In genomic region chr19:5148794-5149190, GRCh38 we compare ENCODE assay signal across 21 cellular contexts.
DNase-seq lines count a peak whose midpoint lies in the region; ATAC-seq and TF ChIP-seq lines count a peak whose summit lies in the region.
"Had no signal": no experiment of that assay in that cellular context is flagged by ENCODE, and none has a peak within 500 bp of the region (broad histone marks: within the 10 kb centered on the region; RNA-seq: fewer than 3 reads in every experiment).

No MANE protein-coding gene starts in this region.

- no peak for TF ChIP-seq RAD21 in IMR-90 (IDR thresholded peaks at IDR 0.05; ENCODE audit: low read length)

- no peak for TF ChIP-seq POLR2A in IMR-90 (IDR thresholded peaks at IDR 0.05; ENCODE audit: low read depth, low read length)

- peaks cover 9% of the 10 kb centered on the region for H3K36me3 ChIP-seq in A673 (ENCODE audit: insufficient read depth, low read length, poor library complexity, severe bottlenecking)
- peaks cover 47% of the 10 kb centered on the region for H3K36me3 ChIP-seq in IMR-90 (ENCODE audit: control insufficient read depth, insufficient read depth, low read length)
- H3K36me3 ChIP-seq in trophoblast cell (ENCODE audit: control insufficient read depth in 1 of 2, insufficient read depth in 2 of 2, low read length in 2 of 2), result peaks cover 66 to 73% of the 10 kb centered on the region in 2 experiments
- H3K36me3 ChIP-seq: MG63 had no signal

- no peak overlapping the region for H3K4me3 ChIP-seq in A673 (ENCODE audit: low read depth, low read length, poor library complexity, severe bottlenecking)
- no peak overlapping the region for H3K4me3 ChIP-seq in IMR-90 (ENCODE audit: insufficient read depth, low read depth, low read length)
- no peak overlapping the region for H3K4me3 ChIP-seq in trophoblast cell (ENCODE audit: low read depth, low read length)
- H3K4me3 ChIP-seq: body of pancreas, lower lobe of right lung, MG63, SJSA1 had no signal

- TF ChIP-seq CTCF in A673 (conservative IDR thresholded peaks at IDR 0.05; ENCODE audit: low read depth, low read length), result no peak
- TF ChIP-seq CTCF in IMR-90 (conservative IDR thresholded peaks at IDR 0.05; ENCODE audit: low read depth, low read length), result no peak

- H3K27me3 ChIP-seq in A673 (replicated peaks; ENCODE audit: insufficient read depth, low read depth, low read length, poor library complexity) (no peaks in the 10 kb centered on the region), IMR-90 (ENCODE audit: control insufficient read depth, insufficient read depth, low read length) (no peaks in the 10 kb centered on the region), trophoblast cell (ENCODE audit: insufficient read depth, low read length) (no peaks in the 10 kb centered on the region)
- H3K27me3 ChIP-seq: body of pancreas, MG63, SJSA1 had no signal

- H2BK120ac ChIP-seq in IMR-90 (ENCODE audit: low read depth, low read length) (no peak overlapping the region), trophoblast cell (ENCODE audit: insufficient read depth, low read length, poor library complexity) (no peak overlapping the region)

- H3K79me2 ChIP-seq in trophoblast cell (ENCODE audit: control insufficient read depth, insufficient read depth, low read length, poor library complexity), result no peaks in the 10 kb centered on the region

- H3K79me1 ChIP-seq in IMR-90 (ENCODE audit: low read depth in 1 of 2, low read length in 2 of 2), result no peaks in the 10 kb centered on the region
- H3K79me1 ChIP-seq in trophoblast cell (ENCODE audit: low read length), result no peaks in the 10 kb centered on the region

- no peak overlapping the region for H4K5ac ChIP-seq in IMR-90 (ENCODE audit: low read depth, low read length)

- no peak overlapping the region for H3K9ac ChIP-seq in IMR-90 (ENCODE audit: low read depth, low read length)
- no peak overlapping the region for H3K9ac ChIP-seq in trophoblast cell (ENCODE audit: low read length)

- H3K56ac ChIP-seq in IMR-90 (ENCODE audit: extremely low read depth, insufficient read depth, low read length), result no peak overlapping the region

- H3K4me2 ChIP-seq in IMR-90 (ENCODE audit: low read depth, low read length), result no peak overlapping the region
- H3K4me2 ChIP-seq in trophoblast cell (ENCODE audit: low read length), result no peak overlapping the region

- CTCF ChIA-PET in A673 (lab: Charles Lee) (no interaction called here), IMR-90 (lab: Yijun Ruan, JAX) (no interaction called here)

- H3K18ac ChIP-seq in IMR-90 (ENCODE audit: low read depth, low read length) (no peak overlapping the region), trophoblast cell (ENCODE audit: low read length) (no peak overlapping the region)

- in situ Hi-C loops in IMR-90 (cut with MboI; ENCODE audit: low sequenced_read_pairs), result no loop called here

- 93% methylated on average over 5 of the region's 15 CpGs; no CpG with 5 or more reads in 1 of the 2 experiments for WGBS in IMR-90 (ENCODE audit: extremely low coverage in 2 of 2, insufficient read length in 1 of 2), 2 experiments
- no CpG with 5 or more reads among the region's 15 CpGs for WGBS in trophoblast cell (ENCODE audit: extremely low coverage, insufficient coverage, insufficient read length)

- POLR2A ChIA-PET in A673 (lab: Charles Lee; ENCODE audit: low non-redundant PET) (no interaction called here), IMR-90 (lab: Charles Lee; ENCODE audit: unreplicated experiment) (no interaction called here)

- no TSS peak for BruUV-seq in A673 (replicated peaks; lab: Mats Ljungman, UMichigan)
- BruUV-seq in IMR-90 (replicated peaks; lab: Mats Ljungman, UMichigan), result no TSS peak

- H3K9me3 ChIP-seq in A673 (ENCODE audit: low read depth, low read length, poor library complexity, severe bottlenecking) (no peaks in the 10 kb centered on the region), IMR-90 (ENCODE audit: control insufficient read depth, insufficient read depth, low read length) (no peaks in the 10 kb centered on the region), trophoblast cell (ENCODE audit: insufficient read depth, low read depth, low read length) (no peaks in the 10 kb centered on the region)
- H3K9me3 ChIP-seq: body of pancreas, lower lobe of right lung, MG63, SJSA1 had no signal

- H2BK12ac ChIP-seq in trophoblast cell (ENCODE audit: low read length), result no peak overlapping the region

- no peak overlapping the region for H4K8ac ChIP-seq in IMR-90 (ENCODE audit: low read depth in 2 of 2, low read length in 2 of 2)
- H4K8ac ChIP-seq in trophoblast cell (ENCODE audit: low read depth, low read length), result no peak overlapping the region

- no peak overlapping the region for H3K4ac ChIP-seq in IMR-90 (ENCODE audit: low read depth, low read length)
- no peak overlapping the region for H3K4ac ChIP-seq in trophoblast cell (ENCODE audit: low read depth, low read length)

- H2BK15ac ChIP-seq in IMR-90 (ENCODE audit: low read depth, low read length), result no peak overlapping the region

- H4K20me1 ChIP-seq in IMR-90 (ENCODE audit: insufficient read depth, low read length), result no peaks in the 10 kb centered on the region

- H2BK5ac ChIP-seq in IMR-90 (ENCODE audit: low read depth, low read length, poor library complexity, severe bottlenecking) (no peak overlapping the region), trophoblast cell (ENCODE audit: low read depth, low read length, poor library complexity) (no peak overlapping the region)

- H3K23ac ChIP-seq in IMR-90 (ENCODE audit: low read depth, low read length) (no peak overlapping the region), trophoblast cell (ENCODE audit: low read length) (no peak overlapping the region)

- ATAC-seq in IMR-90 (ENCODE audit: low read depth) (no peak), left ventricle myocardium superior (no peak)
- ATAC-seq: activated CD8-positive, alpha-beta T cell treated with anti-CD3 and anti-CD28 coated beads for 36 hours; body of pancreas; lower lobe of right lung; T-helper 17 cell had no signal

- H3K14ac ChIP-seq in IMR-90 (replicated peaks; ENCODE audit: low read depth, low read length), result no peak overlapping the region
- no peak overlapping the region for H3K14ac ChIP-seq in trophoblast cell (ENCODE audit: low read length)

- H3K4me1 ChIP-seq in A673 (ENCODE audit: insufficient read depth, low read length, poor library complexity, severe bottlenecking) (peaks cover 16% of the 10 kb centered on the region), IMR-90 (ENCODE audit: control insufficient read depth, insufficient read depth, low read length) (no peaks in the 10 kb centered on the region), trophoblast cell (ENCODE audit: control insufficient read depth in 1 of 2, insufficient read depth in 2 of 2, low read length in 2 of 2) (no peaks in the 10 kb centered on the region)
- H3K4me1 ChIP-seq: body of pancreas, lower lobe of right lung, SJSA1 had no signal

- no peaks in the 10 kb centered on the region for H3K9me1 ChIP-seq in IMR-90 (ENCODE audit: insufficient read depth, low read length)

- no peak overlapping the region for H4K12ac ChIP-seq in trophoblast cell (ENCODE audit: low read depth, low read length)

- no peak overlapping the region for H2BK20ac ChIP-seq in IMR-90 (ENCODE audit: low read depth, low read length)

- H3K27ac ChIP-seq in A673 (ENCODE audit: low read depth, low read length, poor library complexity, severe bottlenecking) (peak overlapping the region; percentile 50), IMR-90 (ENCODE audit: insufficient read depth, low read length) (no peak overlapping the region), trophoblast cell (ENCODE audit: low read depth, low read length) (no peak overlapping the region)
- H3K27ac ChIP-seq: body of pancreas, lower lobe of right lung, SJSA1 had no signal

- H2AK9ac ChIP-seq in IMR-90 (replicated peaks; ENCODE audit: low read depth, low read length, poor library complexity), result peak overlapping the region; percentile 37

- no peak overlapping the region for H2AFZ ChIP-seq in IMR-90 (replicated peaks; ENCODE audit: low read length, poor library complexity)
- no peak overlapping the region for H2AFZ ChIP-seq in trophoblast cell (ENCODE audit: insufficient read depth, low read length, poor library complexity)

- H4K91ac ChIP-seq in IMR-90 (ENCODE audit: insufficient read depth, low read depth, low read length), result no peak overlapping the region
- peak overlapping the region; percentile 20 for H4K91ac ChIP-seq in trophoblast cell (ENCODE audit: low read depth, low read length)

- dilution Hi-C loops in IMR-90 (cut with HindIII; ENCODE audit: low sequenced_read_pairs, unreplicated experiment), result no loop called here

- H2AK5ac ChIP-seq in IMR-90 (ENCODE audit: low read depth, low read length), result no peak overlapping the region
- no peak overlapping the region for H2AK5ac ChIP-seq in trophoblast cell (ENCODE audit: low read length)

- no peak for DNase-seq in A673 (ENCODE audit: low spot score)
- no peak for DNase-seq in IMR-90
- peak; percentile 24 for DNase-seq in left ventricle myocardium superior
- DNase-seq in trophoblast cell, result peak; percentile 79 to 81
- DNase-seq in NCI-H2171 treated with DMSO at 0.1 percent for 48 hours (lab: John Stamatoyannopoulos, UW), result no peak
- no peak for DNase-seq in SKM-1 treated with dmso at 0.1 percent for 144 hours (lab: John Stamatoyannopoulos, UW; ENCODE audit: unreplicated experiment)
- no peak for DNase-seq in DMS79 (lab: John Stamatoyannopoulos, UW)
- DNase-seq in NCI-H526 treated with DMSO at 0.1 percent for 48 hours (lab: John Stamatoyannopoulos, UW), result no peak
- DNase-seq: activated B cell treated with CpG ODN at 0.5 μM for 24 hours; activated CD8-positive, alpha-beta T cell treated with anti-CD3 and anti-CD28 coated beads for 36 hours; CD4-positive, CD25-positive, alpha-beta regulatory T cell; endodermal cell; lower lobe of right lung; MG63; NCI-H1436 treated with DMSO at 0.1 percent for 48 hours; NCI-H748 treated with DMSO at 0.1 percent for 48 hours; OCI-M1; stimulated activated CD4-positive, alpha-beta T cell treated with anti-CD3 and anti-CD28 coated beads, Interleukin-15, amount 100 ng/mL, for 24 hours had no signal

- intact Hi-C loops in A673 (cut with micrococcal nuclease; ENCODE audit: unreplicated experiment) (no loop called here), IMR-90 (cut with micrococcal nuclease) (no loop called here), left ventricle myocardium superior (cut with micrococcal nuclease) (no loop called here)

TF ChIP-seq in IMR-90, 13 proteins besides CTCF, POLR2A, EP300 and RAD21 (continues in another document):
- TF ChIP-seq CHD1 (IDR thresholded peaks at IDR 0.05; ENCODE audit: low read depth, low read length) (no peak), RCOR1 (IDR thresholded peaks at IDR 0.05; ENCODE audit: insufficient replicate concordance, low read length) (no peak), NFE2L2 (IDR thresholded peaks at IDR 0.05; ENCODE audit: low read depth, low read length) (no peak), CEBPB (IDR thresholded peaks at IDR 0.05; ENCODE audit: low read depth, low read length) (no peak), SMC3 (IDR thresholded peaks at IDR 0.05; ENCODE audit: low read depth, low read length) (no peak), MXI1 (IDR thresholded peaks at IDR 0.05; ENCODE audit: borderline replicate concordance, low read depth, low read length) (no peak), RFX5 (IDR thresholded peaks at IDR 0.05; ENCODE audit: low read depth, low read length) (no peak)

Comparison
In these comparisons a context has a peak if more than half of its experiments do, and no peak if none do; other contexts are left out.
1. DNase-seq: peak in left ventricle myocardium superior (single experiment) and trophoblast cell (2 of 2); none in A673 (single experiment), IMR-90 (single experiment), NCI-H2171 treated with DMSO at 0.1 percent for 48 hours (single experiment), SKM-1 treated with dmso at 0.1 percent for 144 hours (single experiment), DMS79 (single experiment) and NCI-H526 treated with DMSO at 0.1 percent for 48 hours (single experiment).